ENCODE assay signal across 22 cellular contexts in the genomic region with DNA sequence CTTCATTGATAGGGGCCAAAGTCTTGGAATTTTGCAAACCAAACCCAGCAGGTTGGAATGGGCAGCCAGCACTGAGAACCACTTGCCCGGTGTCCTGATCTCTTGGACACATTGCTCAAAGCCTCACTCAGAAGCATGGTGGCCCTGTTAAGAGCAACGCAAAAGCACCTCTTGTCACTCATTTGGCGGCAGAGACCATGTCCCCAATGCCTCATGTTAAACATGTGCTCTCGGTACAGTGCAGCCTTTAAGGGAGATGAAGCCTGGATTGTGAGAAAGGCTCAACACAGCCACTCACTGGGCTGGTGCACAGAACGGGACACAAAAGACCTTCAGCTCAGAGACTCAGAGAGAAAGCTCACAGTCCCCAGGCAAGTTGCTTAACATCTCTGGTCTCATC.
DNase-seq lines count a peak whose midpoint lies in the region; ATAC-seq, FAIRE-seq and TF ChIP-seq lines count a peak whose summit lies in the region.
"Had no signal": no experiment of that assay in that cellular context is flagged by ENCODE, and none has a peak within 500 bp of the region (broad histone marks: within the 10 kb centered on the region; RNA-seq: fewer than 3 reads in every experiment).

No MANE protein-coding gene starts in this region.

- peaks cover 15% of the 10 kb centered on the region for H3K36me3 Mint-ChIP-seq in T-helper 2 cell treated with Interferon-gamma antibody and Interleukin-4, amounts not matched to agents 5 μg/mL and 100 μg/mL, for 36 hours (ENCODE audit: low read depth)
- H3K36me3 Mint-ChIP-seq in activated T-helper 17 cell treated with anti-CD3 and anti-CD28 coated beads, Interleukin-2, amount 50 U/mL, for 72 hours (ENCODE audit: low read depth) = no peaks in the 10 kb centered on the region

- TF ChIP-seq POLR2A in GM12892 (IDR thresholded peaks at IDR 0.05; ENCODE audit: low read depth, low read length) (no peak), upper lobe of left lung (IDR thresholded peaks at IDR 0.05) (no peak)

- no peaks in the 10 kb centered on the region for H3K36me3 ChIP-seq in upper lobe of left lung

- TF ChIP-seq CTCF in foreskin keratinocyte (conservative IDR thresholded peaks at IDR 0.05) (no peak), upper lobe of left lung (IDR thresholded peaks at IDR 0.05) (no peak)

- peak overlapping the region; percentile 52 for H3K4me3 Mint-ChIP-seq in T-helper 2 cell treated with Interferon-gamma antibody and Interleukin-4, amounts not matched to agents 5 μg/mL and 100 μg/mL, for 36 hours
- peak overlapping the region; percentile 31 for H3K4me3 Mint-ChIP-seq in activated T-helper 17 cell treated with anti-CD3 and anti-CD28 coated beads, Interleukin-2, amount 50 U/mL, for 72 hours
- H3K4me3 Mint-ChIP-seq: CD14-positive monocyte, H9 had no signal

- 98 to 100% methylated on average over 4 to 5 of the region's 5 CpGs for WGBS in upper lobe of left lung, 2 donors

- peaks cover 68% of the 10 kb centered on the region for H3K4me1 Mint-ChIP-seq in T-helper 2 cell treated with Interferon-gamma antibody and Interleukin-4, amounts not matched to agents 5 μg/mL and 100 μg/mL, for 36 hours (ENCODE audit: low read depth)
- peaks cover 33% of the 10 kb centered on the region for H3K4me1 Mint-ChIP-seq in activated T-helper 17 cell treated with anti-CD3 and anti-CD28 coated beads, Interleukin-2, amount 50 U/mL, for 72 hours

- peak overlapping the region; percentile 87 for H3K27ac Mint-ChIP-seq in T-helper 2 cell treated with Interferon-gamma antibody and Interleukin-4, amounts not matched to agents 5 μg/mL and 100 μg/mL, for 36 hours
- H3K27ac Mint-ChIP-seq in activated T-helper 17 cell treated with anti-CD3 and anti-CD28 coated beads, Interleukin-2, amount 50 U/mL, for 72 hours = peak overlapping the region; percentile 77
- H3K27ac Mint-ChIP-seq: H9 had no signal

- H3K4me3 ChIP-seq in upper lobe of left lung = no peak overlapping the region

- peaks cover 30% of the 10 kb centered on the region for H3K4me1 ChIP-seq in foreskin keratinocyte
- H3K4me1 ChIP-seq in upper lobe of left lung = peaks cover 0 to 11% (median 6%) of the 10 kb centered on the region in 4 donors

- DNase-seq in T-helper 2 cell treated with Interferon-gamma antibody and Interleukin-4, amounts not matched to agents 5 μg/mL and 100 μg/mL, for 36 hours (ENCODE audit: low spot score) = no peak
- DNase-seq in T-helper 2 cell (no peak), GM12892 (ENCODE audit: insufficient read length) (no peak), foreskin keratinocyte (no peak), upper lobe of left lung (no peak), foreskin melanocyte (no peak)
- DNase-seq: 8988T, DMS 273 treated with DMSO at 0.1 percent for 48 hours, H9, Karpas-422, NCI-H1048, NCI-H1436, NCI-H1930, NCI-H226, NCI-H524, NCI-H82, PC-3, RPMI8226 had no signal

- no peak for ATAC-seq in activated T-helper 17 cell treated with anti-CD3 and anti-CD28 coated beads, Interleukin-2, amount 50 U/mL, for 72 hours (replicated peaks)
- ATAC-seq in foreskin keratinocyte (no peak), upper lobe of left lung (ENCODE audit: low FRiP score in 2 of 2) (no peak), GM21367 (IDR thresholded peaks at IDR 0.05; ENCODE audit: unreplicated experiment) (no peak)
- ATAC-seq: PC-3 had no signal

- H3K27me3 ChIP-seq in foreskin keratinocyte (no peaks in the 10 kb centered on the region), upper lobe of left lung (no peaks in the 10 kb centered on the region)

- no peaks in the 10 kb centered on the region for H3K9me3 ChIP-seq in upper lobe of left lung

- no peak for TF ChIP-seq EP300 in upper lobe of left lung (IDR thresholded peaks at IDR 0.05)

- no peaks in the 10 kb centered on the region for H3K27me3 Mint-ChIP-seq in T-helper 2 cell treated with Interferon-gamma antibody and Interleukin-4, amounts not matched to agents 5 μg/mL and 100 μg/mL, for 36 hours (ENCODE audit: low read depth)
- peaks cover 12% of the 10 kb centered on the region for H3K27me3 Mint-ChIP-seq in activated T-helper 17 cell treated with anti-CD3 and anti-CD28 coated beads, Interleukin-2, amount 50 U/mL, for 72 hours

- peaks cover 8% of the 10 kb centered on the region for H3K9me3 Mint-ChIP-seq in T-helper 2 cell treated with Interferon-gamma antibody and Interleukin-4, amounts not matched to agents 5 μg/mL and 100 μg/mL, for 36 hours
- H3K9me3 Mint-ChIP-seq in activated T-helper 17 cell treated with anti-CD3 and anti-CD28 coated beads, Interleukin-2, amount 50 U/mL, for 72 hours = peaks cover 4% of the 10 kb centered on the region
- H3K9me3 Mint-ChIP-seq: CD14-positive monocyte, H9 had no signal

- FAIRE-seq in GM12892 (lab: Jason Lieb, UNC) = peak; percentile 57
- FAIRE-seq: G401.6 had no signal

- H3K27ac ChIP-seq in foreskin keratinocyte (peak overlapping the region; percentile 6), upper lobe of left lung (no peak overlapping the region)
